15 cellular contexts compared by ENCODE assay signal in the genomic region with DNA sequence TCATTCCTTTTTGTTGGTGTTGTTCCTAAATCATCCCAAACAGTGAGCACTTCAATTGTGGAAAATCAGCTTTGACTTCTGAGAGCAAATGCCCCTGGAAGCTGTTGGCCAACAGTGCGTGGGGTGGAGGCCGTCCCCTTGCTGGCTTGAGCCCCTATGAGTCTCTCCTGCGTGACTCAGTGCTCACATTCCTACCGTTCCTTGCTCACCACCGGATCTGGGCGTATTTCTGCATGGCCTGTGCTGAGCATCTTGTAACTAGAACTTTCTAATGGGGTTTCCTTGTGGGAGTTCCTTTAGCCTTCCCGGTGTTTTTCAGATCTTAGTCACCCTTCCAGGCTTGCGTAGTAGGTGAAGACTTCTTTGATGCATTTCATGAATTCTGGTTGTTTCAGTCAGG. TPM values are rescaled to one million over a fixed set of nuclear protein-coding genes. Genes with fewer than 3 reads are reported as not detected.
DNase-seq lines count a peak whose midpoint lies in the region; ATAC-seq, FAIRE-seq and TF ChIP-seq lines count a peak whose summit lies in the region.
"Had no signal": no experiment of that assay in that cellular context is flagged by ENCODE, and none has a peak within 500 bp of the region (broad histone marks: within the 10 kb centered on the region; RNA-seq: fewer than 3 reads in every experiment).

No MANE protein-coding gene starts in this region.

- no peak for TF ChIP-seq POLR2A in ovary (IDR thresholded peaks at IDR 0.05)

- H3K4me1 ChIP-seq in astrocyte (ENCODE audit: insufficient read depth, low read length) (peaks cover 22% of the 10 kb centered on the region), ovary (ENCODE audit: insufficient read depth) (no peaks in the 10 kb centered on the region)
- H3K4me1 ChIP-seq: heart left ventricle had no signal

- no peak for TF ChIP-seq EP300 in ovary (IDR thresholded peaks at IDR 0.05)

- peak overlapping the region; percentile 45 for H3K27ac Mint-ChIP-seq in astrocyte (ENCODE audit: unreplicated experiment)

- TF ChIP-seq CTCF in astrocyte (IDR thresholded peaks at IDR 0.05; ENCODE audit: insufficient read depth, low read depth, low read length) (no peak), ovary (IDR thresholded peaks at IDR 0.05) (no peak)

- H3K9me3 ChIP-seq in astrocyte (ENCODE audit: insufficient read depth, low read depth, low read length) (no peaks in the 10 kb centered on the region), ovary (no peaks in the 10 kb centered on the region)
- H3K9me3 ChIP-seq: heart left ventricle had no signal

- no peaks in the 10 kb centered on the region for H3K36me3 Mint-ChIP-seq in astrocyte (ENCODE audit: low read depth, unreplicated experiment)

- H3K27ac ChIP-seq in astrocyte (ENCODE audit: low read depth, low read length), result peak overlapping the region; percentile 55
- H3K27ac ChIP-seq in ovary, result no peak overlapping the region
- H3K27ac ChIP-seq: 22Rv1, cardiac muscle cell, heart left ventricle had no signal

- peak overlapping the region; percentile 52 for H3K4me2 ChIP-seq in astrocyte (ENCODE audit: low read length)

- no peaks in the 10 kb centered on the region for H3K79me2 ChIP-seq in astrocyte (ENCODE audit: insufficient read depth, low read length)

- 42 to 74% (median 56%) methylated on average over 8 of the region's 8 CpGs for WGBS in ovary, 3 donors

- FAIRE-seq in astrocyte (lab: Jason Lieb, UNC), result peak; percentile 98

- peaks cover 8% of the 10 kb centered on the region for H3K27me3 Mint-ChIP-seq in astrocyte (ENCODE audit: low read depth, unreplicated experiment)

- peak overlapping the region; percentile 6 for H2AFZ ChIP-seq in astrocyte (ENCODE audit: low read depth, low read length)

- no peaks in the 10 kb centered on the region for H4K20me1 ChIP-seq in astrocyte (ENCODE audit: insufficient read depth, low read length)

- intact Hi-C loops in ovary (cut with DNase I), result no loop called here

- H3K36me3 ChIP-seq in astrocyte (ENCODE audit: insufficient read depth, low read length) (no peaks in the 10 kb centered on the region), ovary (no peaks in the 10 kb centered on the region)
- H3K36me3 ChIP-seq: cardiac muscle cell, heart left ventricle had no signal

- ATAC-seq in HG03097 (IDR thresholded peaks at IDR 0.05; ENCODE audit: low FRiP score, unreplicated experiment), result no peak

- H3K4me3 ChIP-seq in astrocyte (ENCODE audit: insufficient read depth, low read depth, low read length) (no peak overlapping the region), ovary (no peak overlapping the region)
- H3K4me3 ChIP-seq: cardiac muscle cell, heart left ventricle had no signal

- DNase-seq in activated effector memory CD4-positive, alpha-beta T cell treated with anti-CD3 and anti-CD28 coated beads, Interleukin-2, amount 50 U/mL, for 16 hours, result peak; percentile 45
- no peak for DNase-seq in activated effector memory CD4-positive, alpha-beta T cell treated with Interleukin-2 at 50 U/mL for 16 hours
- DNase-seq in astrocyte (ENCODE audit: low read depth) (peak; percentile 99), islet precursor cell (peak; percentile 62), ovary (no peak), amygdala (lab: John Stamatoyannopoulos, UW) (no peak)
- no peak for DNase-seq in effector CD4-positive, alpha-beta T cell
- DNase-seq: heart left ventricle; KBM-7; NCI-H446; stimulated activated CD4-positive, alpha-beta T cell treated with anti-CD3 and anti-CD28 coated beads, Interleukin-2, amount 100 ng/mL, for 24 hours; substantia nigra had no signal

- H3K4me1 Mint-ChIP-seq in astrocyte (ENCODE audit: low read depth, unreplicated experiment), result peaks cover 17% of the 10 kb centered on the region

- H3K27me3 ChIP-seq in astrocyte (ENCODE audit: insufficient read depth, low read length), result no peaks in the 10 kb centered on the region
- no peaks in the 10 kb centered on the region for H3K27me3 ChIP-seq in ovary
- H3K27me3 ChIP-seq: cardiac muscle cell had no signal

- H3K9ac ChIP-seq in astrocyte (ENCODE audit: low read length), result peak overlapping the region; percentile 48

- H3K4me3 Mint-ChIP-seq in astrocyte (ENCODE audit: unreplicated experiment), result no peak overlapping the region

- peaks cover 5% of the 10 kb centered on the region for H3K9me3 Mint-ChIP-seq in astrocyte (ENCODE audit: unreplicated experiment)

RNA-seq across cellular contexts. Expression of a gene that starts 7.2 kb away (rescaled TPM):
- total RNA-seq in astrocyte (not detected in 2 replicates), ovary (not detected)
- polyA plus RNA-seq in ovary, result not detected
- total RNA-seq: cardiac muscle cell, heart left ventricle had no signal
- polyA plus RNA-seq: cardiac muscle cell, heart left ventricle had no signal

RNA-seq across cellular contexts. Expression of a gene that starts 14.7 kb away (rescaled TPM):
- total RNA-seq in astrocyte (0.98 and 1.3 TPM in 2 replicates), ovary (10 to 100 TPM in 3 of 7 donors, 1 to 10 TPM in 4; 1.2 to 23.9 (median 9.9) TPM)
- 10 to 100 TPM in 1 of 2 donors, 1 to 10 TPM in 1; 1.9 to 25.7 TPM for polyA plus RNA-seq in ovary

RNA-seq across cellular contexts. Expression of a gene that starts 50.6 kb away (rescaled TPM):
- total RNA-seq in astrocyte (not detected in 2 replicates), ovary (10 to 100 TPM in 1 of 7 donors, under 1 TPM in 2, not detected in 4; 0.35 to 15.4 (median 0.56) TPM)
- polyA plus RNA-seq in ovary, result under 1 TPM; 0.18 to 0.68 TPM
- total RNA-seq: cardiac muscle cell, heart left ventricle had no signal
- polyA plus RNA-seq: heart left ventricle had no signal

Comparison
In these comparisons a context has a peak if more than half of its experiments do, and no peak if none do; other contexts are left out.
1. DNase-seq: peak in activated effector memory CD4-positive, alpha-beta T cell treated with anti-CD3 and anti-CD28 coated beads, Interleukin-2, amount 50 U/mL, for 16 hours (single experiment), astrocyte (single experiment) and islet precursor cell (single experiment); none in activated effector memory CD4-positive, alpha-beta T cell treated with Interleukin-2 at 50 U/mL for 16 hours (single experiment), ovary (0 of 5), amygdala (0 of 56) and effector CD4-positive, alpha-beta T cell (single experiment).